ENCODE assay signal across 8 cellular contexts in the genomic region with DNA sequence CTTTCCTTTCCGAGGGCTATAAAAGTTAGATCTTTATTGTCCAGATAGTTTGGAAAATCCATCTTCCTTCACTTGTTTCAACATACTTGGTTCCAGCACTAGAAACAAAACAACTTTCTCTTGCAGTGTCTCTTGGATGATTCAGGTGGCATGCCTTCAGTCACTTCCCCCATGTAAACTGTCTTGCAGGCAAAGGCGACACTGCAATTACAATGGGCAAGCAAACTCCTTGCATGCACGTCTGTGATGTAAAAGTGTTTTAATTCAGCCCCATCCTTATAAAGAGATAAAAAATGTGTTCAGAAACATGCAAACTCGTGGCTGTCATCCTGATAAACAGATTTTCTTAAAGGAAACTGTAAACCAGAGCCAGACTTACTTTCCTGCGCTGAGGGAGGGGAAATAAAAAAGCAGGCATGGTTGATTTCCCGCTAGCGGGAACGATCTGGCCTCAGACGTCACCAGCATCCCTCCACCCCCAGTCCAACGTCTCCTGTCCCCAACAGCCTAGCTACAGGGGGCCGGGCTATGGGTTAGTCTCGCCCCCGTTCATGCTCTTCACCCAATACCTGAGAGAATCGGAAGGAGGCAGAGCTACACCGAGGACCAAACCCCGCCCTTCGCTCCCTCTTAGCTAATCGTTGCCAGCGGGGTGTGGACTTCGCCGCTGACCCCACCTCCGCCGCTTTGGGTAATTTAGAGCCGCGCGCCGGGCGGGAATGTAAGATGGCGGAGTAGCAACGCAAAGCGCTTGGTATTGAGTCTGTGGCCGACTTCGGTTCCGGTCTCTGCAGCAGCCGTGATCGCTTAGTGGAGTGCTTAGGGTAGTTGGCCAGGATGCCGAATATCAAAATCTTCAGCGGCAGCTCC. TPM values are rescaled to one million over a fixed set of nuclear protein-coding genes. Genes with fewer than 3 reads are reported as not detected.
A peak's percentile ranks its signal among the peaks of the same experiment; 100 is the strongest.
DNase-seq lines count a peak whose midpoint lies in the region; ATAC-seq and TF ChIP-seq lines count a peak whose summit lies in the region.

A gene (plus strand): TSS at position 719 of the 870 bp plus-strand sequence. CDS start 119 bp downstream, at position 838.

- DNase-seq in GM04504 (ENCODE audit: low read depth) (peak; percentile 85), NCI-H1048 (lab: John Stamatoyannopoulos, UW) (peak; percentile 75), SK-N-SH (peak; percentile 84), globus pallidus (ENCODE audit: low spot score) (peak; percentile 90), occipital lobe (lab: John Stamatoyannopoulos, UW) (peak; percentile 87)
- DNase-seq in activated naive CD4-positive, alpha-beta T cell treated with anti-CD3 and anti-CD28 coated beads, Interleukin-2, amount 50 U/mL, for 16 hours: peak; percentile 89

- no peaks in the 10 kb centered on the region; the same call in 1 of the 2 replicates for H3K27me3 ChIP-seq in SK-N-SH (ENCODE audit: insufficient read depth)

- H3K9me2 ChIP-seq in SK-N-SH: no peaks in the 10 kb centered on the region

- TF ChIP-seq EP300 in SK-N-SH (IDR thresholded peaks at IDR 0.05; ENCODE audit: borderline replicate concordance in 1 of 2, low read depth in 1 of 2, low read length in 1 of 2): no peak

- peak within 1 kb of the TSS; percentile 75 for H3K4me2 ChIP-seq in SK-N-SH

- TF ChIP-seq RAD21 in SK-N-SH (IDR thresholded peaks at IDR 0.05; ENCODE audit: low read length): no peak

- H3F3A ChIP-seq in SK-N-SH (replicated peaks; ENCODE audit: insufficient read depth): no peaks in the 10 kb centered on the region

- peak within 1 kb of the TSS; percentile 59 to 60 for H3K27ac ChIP-seq in SK-N-SH (ENCODE audit: low read depth in 2 of 2, low read length in 1 of 2)
- H3K27ac ChIP-seq in temporal lobe (ENCODE audit: low read depth, low read length): no peak within 1 kb of the TSS

- peaks cover 42% of the 10 kb centered on the region for H3K79me2 ChIP-seq in SK-N-SH (ENCODE audit: insufficient read depth)

- peaks cover 0 to 5% of the 10 kb centered on the region in 2 experiments; a peak in 1 of 4 replicates for H3K4me1 ChIP-seq in SK-N-SH (ENCODE audit: control insufficient read depth in 1 of 2, insufficient read depth in 2 of 2, low read depth in 1 of 2, low read length in 1 of 2)

- peaks cover 13% of the 10 kb centered on the region for H4K20me1 ChIP-seq in SK-N-SH (ENCODE audit: insufficient read depth)

- no peaks in the 10 kb centered on the region for H3K36me3 ChIP-seq in SK-N-SH (replicated peaks in 1 of 2; ENCODE audit: control insufficient read depth in 1 of 2, insufficient read depth in 2 of 2, low read length in 1 of 2)

- WGBS in SK-N-SH (ENCODE audit: low lambda C conversion rate): 8% methylated on average over 21 of the region's 38 CpGs

- POLR2A ChIA-PET in SK-N-SH (lab: Yijun Ruan, JAX): interaction anchor here (0.7 to 1.3 kb wide), 2 partner anchors 64 to 88 kb away, joined by 3 read pairs; no protein-coding TSS in a partner anchor

- peak within 1 kb of the TSS; percentile 76 for H2AFZ ChIP-seq in SK-N-SH (ENCODE audit: low read depth)

- TF ChIP-seq CTCF in SK-N-SH (IDR thresholded peaks at IDR 0.05): no peak

- CTCF ChIA-PET in SK-N-SH (lab: Yijun Ruan, JAX): interaction anchor here (1.2 kb wide), 1 partner anchor 89 kb away, joined by 3 read pairs; no protein-coding TSS in a partner anchor

- ATAC-seq in HG02571 (IDR thresholded peaks at IDR 0.05; ENCODE audit: unreplicated experiment): peak; percentile 100

- no peaks in the 10 kb centered on the region for H3K9me3 ChIP-seq in SK-N-SH

- H3K9ac ChIP-seq in SK-N-SH: peak within 1 kb of the TSS; percentile 83

- peak within 1 kb of the TSS; percentile 67 to 75 for H3K4me3 ChIP-seq in SK-N-SH (ENCODE audit: low read depth in 2 of 2, low read length in 1 of 2)

TF ChIP-seq in SK-N-SH, 30 proteins besides CTCF, POLR2A, EP300 and RAD21:
- no peak for TF ChIP-seq NRF1 (IDR thresholded peaks at IDR 0.05; ENCODE audit: low read depth, low read length)
- TF ChIP-seq FOSL2 (IDR thresholded peaks at IDR 0.05; ENCODE audit: borderline replicate concordance, low read depth): no peak
- peak; percentile 88 for TF ChIP-seq YY1 (IDR thresholded peaks at IDR 0.05; ENCODE audit: low read depth)
- TF ChIP-seq JUND (IDR thresholded peaks at IDR 0.05): no peak
- TF ChIP-seq MXI1 (IDR thresholded peaks at IDR 0.05; ENCODE audit: low read depth, low read length): peak; percentile 79; the same call in 1 of the 2 replicates
- TF ChIP-seq POLR2AphosphoS5 (IDR thresholded peaks at IDR 0.05; ENCODE audit: low read depth, low read length): peak; percentile 64
- no peak for TF ChIP-seq ELF1 (IDR thresholded peaks at IDR 0.05)
- TF ChIP-seq, protein P1, sequence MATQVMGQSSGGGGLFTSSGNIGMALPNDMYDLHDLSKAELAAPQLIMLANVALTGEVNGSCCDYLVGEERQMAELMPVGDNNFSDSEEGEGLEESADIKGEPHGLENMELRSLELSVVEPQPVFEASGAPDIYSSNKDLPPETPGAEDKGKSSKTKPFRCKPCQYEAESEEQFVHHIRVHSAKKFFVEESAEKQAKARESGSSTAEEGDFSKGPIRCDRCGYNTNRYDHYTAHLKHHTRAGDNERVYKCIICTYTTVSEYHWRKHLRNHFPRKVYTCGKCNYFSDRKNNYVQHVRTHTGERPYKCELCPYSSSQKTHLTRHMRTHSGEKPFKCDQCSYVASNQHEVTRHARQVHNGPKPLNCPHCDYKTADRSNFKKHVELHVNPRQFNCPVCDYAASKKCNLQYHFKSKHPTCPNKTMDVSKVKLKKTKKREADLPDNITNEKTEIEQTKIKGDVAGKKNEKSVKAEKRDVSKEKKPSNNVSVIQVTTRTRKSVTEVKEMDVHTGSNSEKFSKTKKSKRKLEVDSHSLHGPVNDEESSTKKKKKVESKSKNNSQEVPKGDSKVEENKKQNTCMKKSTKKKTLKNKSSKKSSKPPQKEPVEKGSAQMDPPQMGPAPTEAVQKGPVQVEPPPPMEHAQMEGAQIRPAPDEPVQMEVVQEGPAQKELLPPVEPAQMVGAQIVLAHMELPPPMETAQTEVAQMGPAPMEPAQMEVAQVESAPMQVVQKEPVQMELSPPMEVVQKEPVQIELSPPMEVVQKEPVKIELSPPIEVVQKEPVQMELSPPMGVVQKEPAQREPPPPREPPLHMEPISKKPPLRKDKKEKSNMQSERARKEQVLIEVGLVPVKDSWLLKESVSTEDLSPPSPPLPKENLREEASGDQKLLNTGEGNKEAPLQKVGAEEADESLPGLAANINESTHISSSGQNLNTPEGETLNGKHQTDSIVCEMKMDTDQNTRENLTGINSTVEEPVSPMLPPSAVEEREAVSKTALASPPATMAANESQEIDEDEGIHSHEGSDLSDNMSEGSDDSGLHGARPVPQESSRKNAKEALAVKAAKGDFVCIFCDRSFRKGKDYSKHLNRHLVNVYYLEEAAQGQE (IDR thresholded peaks at IDR 0.05; ENCODE audit: low read depth, low read length): no peak
- TF ChIP-seq TAF1 (IDR thresholded peaks at IDR 0.05; ENCODE audit: borderline replicate concordance, low read depth, low read length): peak; percentile 58; the same call in 1 of the 2 replicates
- no peak for TF ChIP-seq FOXJ3 (CRISPR knock-in tag; IDR thresholded peaks at IDR 0.05)
- TF ChIP-seq, protein P2, sequence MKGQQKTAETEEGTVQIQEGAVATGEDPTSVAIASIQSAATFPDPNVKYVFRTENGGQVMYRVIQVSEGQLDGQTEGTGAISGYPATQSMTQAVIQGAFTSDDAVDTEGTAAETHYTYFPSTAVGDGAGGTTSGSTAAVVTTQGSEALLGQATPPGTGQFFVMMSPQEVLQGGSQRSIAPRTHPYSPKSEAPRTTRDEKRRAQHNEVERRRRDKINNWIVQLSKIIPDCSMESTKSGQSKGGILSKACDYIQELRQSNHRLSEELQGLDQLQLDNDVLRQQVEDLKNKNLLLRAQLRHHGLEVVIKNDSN (IDR thresholded peaks at IDR 0.05; ENCODE audit: borderline replicate concordance, low read depth): no peak
- TF ChIP-seq, protein P3, sequence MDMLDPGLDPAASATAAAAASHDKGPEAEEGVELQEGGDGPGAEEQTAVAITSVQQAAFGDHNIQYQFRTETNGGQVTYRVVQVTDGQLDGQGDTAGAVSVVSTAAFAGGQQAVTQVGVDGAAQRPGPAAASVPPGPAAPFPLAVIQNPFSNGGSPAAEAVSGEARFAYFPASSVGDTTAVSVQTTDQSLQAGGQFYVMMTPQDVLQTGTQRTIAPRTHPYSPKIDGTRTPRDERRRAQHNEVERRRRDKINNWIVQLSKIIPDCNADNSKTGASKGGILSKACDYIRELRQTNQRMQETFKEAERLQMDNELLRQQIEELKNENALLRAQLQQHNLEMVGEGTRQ (IDR thresholded peaks at IDR 0.05; ENCODE audit: borderline replicate concordance, low read depth, low read length): no peak
- TF ChIP-seq RCOR1 (IDR thresholded peaks at IDR 0.05; ENCODE audit: low read length): no peak

RNA-seq across cellular contexts. Expression of the gene that starts here (rescaled TPM):
- 42.3 and 64.9 TPM in 2 replicates for polyA plus RNA-seq in SK-N-SH (2012; rRNA removed)
- polyA plus RNA-seq in SK-N-SH (2012; cell fraction: cytosol; rRNA removed): 63.1 and 63.6 TPM in 2 replicates
- polyA plus RNA-seq in SK-N-SH (2012; cell fraction: nucleus; rRNA removed): 23.8 and 35.8 TPM in 2 replicates
- total RNA-seq in occipital lobe (22.9 TPM), temporal lobe (21.1 TPM)
